In the genomic region with DNA sequence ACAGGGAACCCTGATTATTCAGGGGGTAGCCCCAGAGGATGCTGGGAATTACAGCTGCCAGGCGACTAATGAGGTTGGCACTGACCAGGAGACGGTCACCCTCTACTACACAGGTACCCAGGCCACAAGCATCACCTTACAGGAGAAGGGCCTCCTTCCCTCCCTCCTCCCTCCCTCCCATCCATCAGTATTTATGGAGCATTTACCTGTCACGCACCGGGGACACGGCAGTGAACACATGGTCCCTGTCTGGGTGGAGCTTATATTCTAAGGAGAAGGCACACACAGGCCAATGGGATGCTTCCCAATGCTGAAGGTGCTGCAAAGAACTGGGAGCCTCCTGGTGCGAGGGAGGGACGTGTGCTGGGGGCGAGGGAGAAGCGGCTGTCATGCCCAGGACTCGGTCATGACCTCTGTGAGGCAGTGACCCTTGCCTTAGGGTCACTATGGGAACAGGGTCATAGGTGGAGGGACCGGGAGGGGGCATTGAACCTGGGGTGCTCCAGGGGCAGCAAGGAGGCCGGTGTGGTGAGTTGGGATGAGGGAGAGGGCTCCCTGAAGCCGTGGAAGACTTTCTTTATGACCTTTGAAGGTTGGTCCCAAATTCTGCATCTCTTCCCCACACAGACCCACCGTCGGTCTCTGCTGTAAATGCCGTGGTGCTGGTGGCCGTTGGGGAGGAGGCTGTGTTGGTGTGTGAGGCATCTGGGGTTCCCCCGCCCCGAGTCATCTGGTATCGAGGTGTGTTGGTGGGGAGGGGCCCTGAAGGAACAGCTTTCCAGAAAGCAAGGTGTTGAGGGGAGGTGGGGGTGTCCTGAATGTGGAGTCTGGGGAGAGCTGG, we compare ENCODE assay signal across 21 cellular contexts. TPM values are rescaled to one million over a fixed set of nuclear protein-coding genes. Genes with fewer than 3 reads are reported as not detected.
DNase-seq lines count a peak whose midpoint lies in the region; ATAC-seq and TF ChIP-seq lines count a peak whose summit lies in the region.
"Had no signal": no experiment of that assay in that cellular context is flagged by ENCODE, and none has a peak within 500 bp of the region (broad histone marks: within the 10 kb centered on the region; RNA-seq: fewer than 3 reads in every experiment).

No MANE protein-coding gene starts in this region.

- H3K4me3 Mint-ChIP-seq in activated T-helper 17 cell treated with anti-CD3 and anti-CD28 coated beads, Interleukin-2, amount 50 U/mL, for 72 hours, result no peak overlapping the region
- H3K4me3 Mint-ChIP-seq: CD8-positive, alpha-beta T cell had no signal

- no peak overlapping the region for H3K9ac ChIP-seq in rectal smooth muscle tissue (ENCODE audit: low read length)

- TF ChIP-seq CTCF in heart right ventricle (IDR thresholded peaks at IDR 0.05), result no peak

- H3K4me3 ChIP-seq in heart right ventricle (no peak overlapping the region), rectal smooth muscle tissue (ENCODE audit: low read length) (no peak overlapping the region)
- H3K4me3 ChIP-seq: PC-9, SJSA1 had no signal

- 89 to 92% methylated on average over 20 of the region's 20 CpGs for WGBS in heart right ventricle, 2 donors

- no peaks in the 10 kb centered on the region for H3K9me3 ChIP-seq in heart right ventricle
- H3K9me3 ChIP-seq: Caco-2, SJSA1 had no signal

- no peaks in the 10 kb centered on the region for H3K36me3 Mint-ChIP-seq in activated T-helper 17 cell treated with anti-CD3 and anti-CD28 coated beads, Interleukin-2, amount 50 U/mL, for 72 hours (ENCODE audit: low read depth)
- H3K36me3 Mint-ChIP-seq: CD8-positive, alpha-beta T cell had no signal

- H3K4me1 ChIP-seq in heart right ventricle (peaks cover 0 to 35% (median under 1%) of the 10 kb centered on the region in 9 donors), rectal smooth muscle tissue (ENCODE audit: control insufficient read depth, insufficient read depth, low read length) (peaks cover 36% of the 10 kb centered on the region)
- H3K4me1 ChIP-seq: Caco-2, SJSA1 had no signal

- no peaks in the 10 kb centered on the region for H3K27me3 ChIP-seq in heart right ventricle
- no peaks in the 10 kb centered on the region for H3K27me3 ChIP-seq in rectal smooth muscle tissue (ENCODE audit: control insufficient read depth, insufficient read depth, low read length)

- H3K36me3 ChIP-seq in heart right ventricle (peaks cover 0 to 19% (median 0%) of the 10 kb centered on the region in 9 donors), rectal smooth muscle tissue (ENCODE audit: control insufficient read depth, insufficient read depth, low read length) (peaks cover 5% of the 10 kb centered on the region)
- H3K36me3 ChIP-seq: SJSA1 had no signal

- H3K27ac ChIP-seq in heart right ventricle, result no peak overlapping the region
- H3K27ac ChIP-seq in rectal smooth muscle tissue (ENCODE audit: low read depth, low read length), result peak overlapping the region; percentile 23
- H3K27ac ChIP-seq: C4-2B, HL-60, PC-9, SJSA1 had no signal

- no peaks in the 10 kb centered on the region for H3K4me1 Mint-ChIP-seq in activated T-helper 17 cell treated with anti-CD3 and anti-CD28 coated beads, Interleukin-2, amount 50 U/mL, for 72 hours

- no peak overlapping the region for H3K27ac Mint-ChIP-seq in activated T-helper 17 cell treated with anti-CD3 and anti-CD28 coated beads, Interleukin-2, amount 50 U/mL, for 72 hours
- H3K27ac Mint-ChIP-seq: CD8-positive, alpha-beta T cell had no signal

- DNase-seq in left ventricle myocardium superior (peak; percentile 18), heart right ventricle (no peak), left kidney (ENCODE audit: low read depth, low spot score) (peak; percentile 94), NCI-H2196 (lab: John Stamatoyannopoulos, UW; ENCODE audit: unreplicated experiment) (no peak), posterior vena cava (ENCODE audit: low spot score) (no peak)
- DNase-seq: Caco-2; CD8-positive, alpha-beta T cell; Karpas-422; NCI-H1092; NCI-H1417 treated with DMSO at 0.1 percent for 48 hours; NCI-H1694 treated with DMSO at 0.1 percent for 48 hours; NCI-H2081; NCI-H2171; NCI-H345; NCI-H510A treated with DMSO at 0.1 percent for 48 hours; PC-9 had no signal

- ATAC-seq in left ventricle myocardium superior, result no peak
- ATAC-seq in heart right ventricle, result no peak
- ATAC-seq in activated T-helper 17 cell treated with anti-CD3 and anti-CD28 coated beads, Interleukin-2, amount 50 U/mL, for 72 hours (replicated peaks), result peak; percentile 24
- ATAC-seq: CD8-positive, alpha-beta T cell had no signal

- peaks cover 16% of the 10 kb centered on the region for H3K27me3 Mint-ChIP-seq in activated T-helper 17 cell treated with anti-CD3 and anti-CD28 coated beads, Interleukin-2, amount 50 U/mL, for 72 hours

- H3K9me3 Mint-ChIP-seq in activated T-helper 17 cell treated with anti-CD3 and anti-CD28 coated beads, Interleukin-2, amount 50 U/mL, for 72 hours, result no peaks in the 10 kb centered on the region
- H3K9me3 Mint-ChIP-seq: CD8-positive, alpha-beta T cell had no signal

- intact Hi-C loops in left ventricle myocardium superior (cut with micrococcal nuclease), result no loop called here
- intact Hi-C loops in heart right ventricle (cut with DNase I), result no loop called here
- intact Hi-C loops in posterior vena cava (cut with DNase I), result no loop called here

RNA-seq across cellular contexts. Expression of a gene that starts 41.5 kb away (rescaled TPM):
- total RNA-seq in left ventricle myocardium superior, result 7.3 TPM
- 1 to 10 TPM; 2.6 to 6.1 (median 4.9) TPM for total RNA-seq in heart right ventricle
- 10 to 100 TPM in 1 of 2 donors, 1 to 10 TPM in 1; 6.2 to 10.2 TPM for polyA plus RNA-seq in heart right ventricle
- not detected for total RNA-seq in activated T-helper 17 cell treated with anti-CD3 and anti-CD28 coated beads, Interleukin-2, amount 50 U/mL, for 72 hours
- total RNA-seq in posterior vena cava, result 100 to 1,000 TPM in 1 of 2 donors, 10 to 100 TPM in 1; 98.8 to 224 TPM
- total RNA-seq: CD8-positive, alpha-beta T cell had no signal

Comparison
In these comparisons a context has a peak if more than half of its experiments do, and no peak if none do; other contexts are left out.
1. DNase-seq: peak in left ventricle myocardium superior (single experiment) and left kidney (single experiment); none in heart right ventricle (0 of 2), NCI-H2196 (single experiment) and posterior vena cava (single experiment).
2. RNA of a gene that starts 41.5 kb away (total RNA-seq): 98.8 to 224 TPM in posterior vena cava; 7.3 TPM in left ventricle myocardium superior (single experiment), 2.6 to 6.1 TPM in heart right ventricle and not detected in activated T-helper 17 cell treated with anti-CD3 and anti-CD28 coated beads, Interleukin-2, amount 50 U/mL, for 72 hours; every median in the first group is over 10 times any median in the second.